24 cellular contexts compared by ENCODE assay signal in genomic region chr6:170187669-170188566, GRCh38.
"Had no signal": no experiment of that assay in that cellular context is flagged by ENCODE, and none has a peak within 500 bp of the region (broad histone marks: within the 10 kb centered on the region; RNA-seq: fewer than 3 reads in every experiment).

No MANE protein-coding gene starts in this region.

- ATAC-seq: naive thymus-derived CD4-positive, alpha-beta T cell; T-cell had no signal

- H3K27me3 ChIP-seq: neutrophil, right lobe of liver, SJCRH30, upper lobe of left lung had no signal

- H2AFZ ChIP-seq: parathyroid adenoma had no signal

- H3K36me3 Mint-ChIP-seq: activated naive CD8-positive, alpha-beta T cell; T-cell had no signal

- H3K27me3 Mint-ChIP-seq: activated CD4-positive, alpha-beta T cell treated with anti-CD3 and anti-CD28 coated beads, Interleukin-2, amount 10 ng/mL, durations not matched to agents 7 days and 5 days; activated naive CD8-positive, alpha-beta T cell had no signal

- H3K36me3 ChIP-seq: heart right ventricle, lower lobe of right lung, neutrophil, right lobe of liver, SJCRH30, thoracic aorta, upper lobe of left lung, WERI-Rb-1 had no signal

- DNase-seq: activated CD4-positive, CD25-positive, alpha-beta regulatory T cell treated with anti-CD3 and anti-CD28 coated beads, Interleukin-2, amount 50 U/mL, for 72 hours; activated gamma-delta T cell treated with Interleukin-2 at 50 U/mL for 16 hours; central memory CD4-positive, alpha-beta T cell; heart right ventricle; kidney; lower lobe of right lung; mesendoderm; naive thymus-derived CD4-positive, alpha-beta T cell; SJCRH30; small intestine; stimulated activated CD4-positive, alpha-beta T cell treated with anti-CD3 and anti-CD28 coated beads, Interleukin-15, amount 100 ng/mL, for 24 hours; stimulated activated CD4-positive, alpha-beta T cell treated with anti-CD3 and anti-CD28 coated beads, Interleukin-2, amount 100 ng/mL, for 48 hours; stimulated activated naive CD4-positive, alpha-beta T cell; WERI-Rb-1 had no signal

- H3K27ac ChIP-seq: epithelial cell of prostate, heart right ventricle, lower lobe of right lung, neutrophil, parathyroid adenoma, right lobe of liver, SJCRH30, thoracic aorta, upper lobe of left lung, WERI-Rb-1 had no signal

- H3K9ac ChIP-seq: parathyroid adenoma had no signal

- H3K9me3 ChIP-seq: heart right ventricle, lower lobe of right lung, neutrophil, right lobe of liver, SJCRH30, thoracic aorta, upper lobe of left lung had no signal

- H3K4me3 ChIP-seq: heart right ventricle, lower lobe of right lung, right lobe of liver, SJCRH30, thoracic aorta, upper lobe of left lung had no signal

- H3K4me3 Mint-ChIP-seq: activated CD4-positive, alpha-beta T cell treated with anti-CD3 and anti-CD28 coated beads, Interleukin-2, amount 10 ng/mL, durations not matched to agents 7 days and 5 days; activated naive CD8-positive, alpha-beta T cell; naive thymus-derived CD4-positive, alpha-beta T cell; T-cell; T-helper 2 cell treated with Interferon-gamma antibody and Interleukin-4, amounts not matched to agents 5 μg/mL and 100 μg/mL, for 36 hours had no signal

- H3K79me2 ChIP-seq: parathyroid adenoma had no signal

- H3K27ac Mint-ChIP-seq: activated CD4-positive, alpha-beta T cell treated with anti-CD3 and anti-CD28 coated beads, Interleukin-2, amount 10 ng/mL, durations not matched to agents 7 days and 5 days; activated naive CD8-positive, alpha-beta T cell; naive thymus-derived CD4-positive, alpha-beta T cell; T-cell; T-helper 2 cell treated with Interferon-gamma antibody and Interleukin-4, amounts not matched to agents 5 μg/mL and 100 μg/mL, for 36 hours had no signal

- H3K4me1 ChIP-seq: heart right ventricle, parathyroid adenoma, right lobe of liver, SJCRH30 had no signal

- H3K4me1 Mint-ChIP-seq: activated CD4-positive, alpha-beta T cell treated with anti-CD3 and anti-CD28 coated beads, Interleukin-2, amount 10 ng/mL, durations not matched to agents 7 days and 5 days had no signal
